Comparison of ENCODE assay signal across 25 cellular contexts in genomic region chr12:19075711-19076340, GRCh38.
"Had no signal": no experiment of that assay in that cellular context is flagged by ENCODE, and none has a peak within 500 bp of the region (broad histone marks: within the 10 kb centered on the region; RNA-seq: fewer than 3 reads in every experiment).

No MANE protein-coding gene starts in this region.

- DNase-seq: nephron progenitor cell; occipital lobe; ovary; posterior cingulate gyrus; psoas muscle; right cardiac atrium; right lobe of liver; sigmoid colon; small intestine; stimulated activated CD4-positive, alpha-beta T cell treated with anti-CD3 and anti-CD28 coated beads, Interleukin-15, amount 100 ng/mL, for 24 hours; stimulated activated CD4-positive, alpha-beta T cell treated with anti-CD3 and anti-CD28 coated beads, Interleukin-2, amount 100 ng/mL, for 24 hours; stimulated activated CD4-positive, alpha-beta T cell treated with anti-CD3 and anti-CD28 coated beads, Interleukin-2, amount 100 ng/mL, for 48 hours; stimulated activated CD4-positive, alpha-beta T cell treated with anti-CD3 and anti-CD28 coated beads, Interleukin-4, amount 100 ng/mL, for 24 hours; stimulated activated naive B cell treated with anti-CD40 and anti-IgM and Interleukin-4, amounts not matched to agents 10 μg/mL and 1 μg/mL and 100 μg/mL, for 72 hours; stimulated activated naive CD4-positive, alpha-beta T cell treated with Interleukin-2 at 50 U/mL for 16 hours; stomach; thyroid gland; upper lobe of left lung had no signal

- H3K9me3 ChIP-seq: ovary, psoas muscle, right lobe of liver, sigmoid colon, stomach, thoracic aorta, thyroid gland, tibial nerve, upper lobe of left lung, vagina had no signal

- H3K27ac ChIP-seq: ovary, parathyroid adenoma, psoas muscle, right lobe of liver, sigmoid colon, stomach, thoracic aorta, thyroid gland, tibial nerve, upper lobe of left lung, vagina had no signal

- FAIRE-seq: small intestine, urothelium cell line had no signal

- ATAC-seq: natural killer cell treated with Interleukin-12 subunit alpha and Interleukin-12 subunit beta and Interleukin-15 and Interleukin-18, amount 100 ng/mL, for 72 hours; psoas muscle; right cardiac atrium; right lobe of liver; stimulated activated effector memory CD8-positive, alpha-beta T cell treated with anti-CD3 and anti-CD28 coated beads, Interleukin-12 subunit alpha, Interleukin-12 subunit beta, amount 100 ng/mL, for 72 hours; stimulated activated naive B cell treated with anti-CD40 and anti-IgM and Interleukin-4, amounts not matched to agents 10 μg/mL and 1 μg/mL and 100 μg/mL, for 72 hours had no signal

- H3K4me3 ChIP-seq: ovary, psoas muscle, right lobe of liver, sigmoid colon, stomach, thoracic aorta, thyroid gland, tibial nerve, upper lobe of left lung, vagina had no signal

- H3K36me3 ChIP-seq: ovary, right lobe of liver, sigmoid colon, stomach, thoracic aorta, thyroid gland, tibial nerve, upper lobe of left lung, vagina had no signal

- H3K9ac ChIP-seq: parathyroid adenoma had no signal

- H3K27me3 ChIP-seq: ovary, right lobe of liver, sigmoid colon, stomach, thyroid gland, tibial nerve, upper lobe of left lung, vagina had no signal

- H3K4me1 ChIP-seq: parathyroid adenoma, psoas muscle, right lobe of liver, sigmoid colon, stomach, thyroid gland, tibial nerve, upper lobe of left lung, vagina had no signal
